In the genomic region with DNA sequence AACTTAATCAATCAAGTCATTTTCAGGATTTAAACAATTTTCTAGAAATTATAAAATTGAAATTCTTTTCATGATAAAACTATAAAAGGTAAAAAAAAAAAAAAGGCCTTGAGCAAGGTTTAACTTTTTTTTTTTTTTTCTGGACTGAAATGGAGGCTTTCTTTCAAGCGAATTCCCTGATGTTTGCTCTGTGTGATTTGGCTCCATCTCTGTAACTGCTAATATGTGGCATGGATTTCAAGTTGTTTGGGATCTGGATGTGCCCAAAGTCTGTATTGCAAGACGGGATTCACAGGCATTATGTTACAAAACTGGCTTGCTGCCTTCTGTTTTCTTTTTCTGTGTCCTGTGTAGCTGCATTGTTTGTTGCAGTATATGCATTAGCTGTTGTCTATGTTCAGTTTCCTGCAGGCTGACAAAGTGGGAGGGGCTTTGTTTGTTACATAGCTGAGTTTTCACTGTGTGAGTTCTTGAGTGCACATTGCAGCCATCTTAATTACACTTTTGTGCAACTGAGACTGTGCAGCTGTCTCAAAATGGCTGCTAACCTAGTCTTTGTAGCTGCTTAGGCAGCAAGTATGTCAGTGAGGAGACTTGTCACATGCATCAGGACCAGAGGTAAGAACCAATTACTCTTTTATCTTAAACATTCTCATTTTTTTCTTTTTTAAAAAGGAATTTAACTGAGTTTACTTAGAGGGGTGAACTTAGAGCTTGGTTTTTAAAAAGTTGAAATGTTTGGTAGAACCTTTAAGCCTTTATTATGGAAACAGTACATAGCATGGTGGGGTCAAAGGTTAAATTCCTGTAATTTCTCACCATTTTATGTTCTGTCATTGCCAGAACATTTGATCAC, we compare ENCODE assay signal across 1 cellular context.
TF ChIP-seq lines count a peak whose summit lies in the region.

No MANE protein-coding gene starts in this region.

TF ChIP-seq in endothelial cell of umbilical vein, 7 proteins besides CTCF, POLR2A, EP300 and RAD21 (continued from another document):
- TF ChIP-seq MYC (IDR thresholded peaks at IDR 0.05; ENCODE audit: low read depth, low read length) = no peak
